8 cellular contexts compared by ENCODE assay signal in genomic region chr14:20613094-20614037, GRCh38. TPM values are rescaled to one million over a fixed set of nuclear protein-coding genes. Genes with fewer than 3 reads are reported as not detected.
DNase-seq lines count a peak whose midpoint lies in the region; ATAC-seq and TF ChIP-seq lines count a peak whose summit lies in the region.

No MANE protein-coding gene starts in this region.

- H2AFZ ChIP-seq in PC-9 (peak overlapping the region; percentile 78), fibroblast of lung (ENCODE audit: low read length) (peak overlapping the region; percentile 57)

- H3K4me3 Mint-ChIP-seq in naive B cell: no peak overlapping the region
- no peak overlapping the region for H3K4me3 Mint-ChIP-seq in stimulated activated effector memory CD8-positive, alpha-beta T cell treated with anti-CD3 and anti-CD28 coated beads, Interleukin-12 subunit alpha, Interleukin-12 subunit beta, amount 100 ng/mL, for 72 hours

- POLR2A ChIA-PET in PC-9 (lab: Charles Lee; ENCODE audit: unreplicated experiment): interaction anchor here (0.6 to 1.1 kb wide), 3 partner anchors 152 to 244 kb away, joined by 5 to 6 read pairs (median 6); partner anchors contain the start of gene PIP4P1

- H3K4me1 ChIP-seq in PC-9 (replicated peaks; ENCODE audit: insufficient read depth) (peaks cover 24% of the 10 kb centered on the region), fibroblast of lung (ENCODE audit: control insufficient read depth, extremely low read depth, insufficient read depth, low read length) (no peaks in the 10 kb centered on the region)

- no peaks in the 10 kb centered on the region for H3K9me3 ChIP-seq in PC-9 (ENCODE audit: insufficient read depth, low read depth)
- H3K9me3 ChIP-seq in fibroblast of lung (ENCODE audit: control insufficient read depth, insufficient read depth, low read depth, low read length): no peaks in the 10 kb centered on the region

- H3K9me3 Mint-ChIP-seq in naive B cell: no peaks in the 10 kb centered on the region
- no peaks in the 10 kb centered on the region for H3K9me3 Mint-ChIP-seq in stimulated activated effector memory CD8-positive, alpha-beta T cell treated with anti-CD3 and anti-CD28 coated beads, Interleukin-12 subunit alpha, Interleukin-12 subunit beta, amount 100 ng/mL, for 72 hours

- ATAC-seq in GM21723 (IDR thresholded peaks at IDR 0.05; ENCODE audit: unreplicated experiment): peak; percentile 72
- ATAC-seq in naive B cell (ENCODE audit: low read depth in 2 of 2): peak; percentile 66 to 69
- peak; percentile 90 for ATAC-seq in stimulated activated effector memory CD8-positive, alpha-beta T cell treated with anti-CD3 and anti-CD28 coated beads, Interleukin-12 subunit alpha, Interleukin-12 subunit beta, amount 100 ng/mL, for 72 hours

- intact Hi-C loops in PC-9 (cut with micrococcal nuclease; ENCODE audit: unreplicated experiment): loop anchor here (1.0 kb wide), 3 partner anchors 12 to 68 kb away; no protein-coding TSS in a partner anchor

- H3K4me2 ChIP-seq in PC-9 (peak overlapping the region; percentile 69), fibroblast of lung (ENCODE audit: extremely low read depth, insufficient read depth, low read length) (peak overlapping the region; percentile 77)

- peak overlapping the region; percentile 51 for H3K27ac ChIP-seq in PC-9
- H3K27ac ChIP-seq in fibroblast of lung (ENCODE audit: insufficient read depth, low read length): no peak overlapping the region

- BruUV-seq in PC-9 (replicated peaks; lab: Mats Ljungman, UMichigan): no TSS peak

- H3K9ac ChIP-seq in fibroblast of lung (ENCODE audit: insufficient read depth, low read length): no peak overlapping the region

- peaks cover 36% of the 10 kb centered on the region for H3F3A ChIP-seq in PC-9 (ENCODE audit: insufficient read depth, low read depth)

- H3K9me2 ChIP-seq in PC-9 (ENCODE audit: insufficient read depth): no peaks in the 10 kb centered on the region

- no peaks in the 10 kb centered on the region for H3K36me3 Mint-ChIP-seq in naive B cell
- no peaks in the 10 kb centered on the region for H3K36me3 Mint-ChIP-seq in stimulated activated effector memory CD8-positive, alpha-beta T cell treated with anti-CD3 and anti-CD28 coated beads, Interleukin-12 subunit alpha, Interleukin-12 subunit beta, amount 100 ng/mL, for 72 hours

- peaks cover 2 to 22% (median 11%) of the 10 kb centered on the region in 3 donors for H3K4me1 Mint-ChIP-seq in naive B cell
- H3K4me1 Mint-ChIP-seq in stimulated activated effector memory CD8-positive, alpha-beta T cell treated with anti-CD3 and anti-CD28 coated beads, Interleukin-12 subunit alpha, Interleukin-12 subunit beta, amount 100 ng/mL, for 72 hours: peaks cover 14% of the 10 kb centered on the region

- TF ChIP-seq CTCF in PC-9 (conservative IDR thresholded peaks at IDR 0.05) (peak; percentile 85), fibroblast of lung (conservative IDR thresholded peaks at IDR 0.05 in 1 of 2, IDR thresholded peaks at IDR 0.05 in 1 of 2; ENCODE audit: low read depth in 1 of 2, low read length in 2 of 2) (peak; percentile 68 to 74)

- H3K27me3 Mint-ChIP-seq in naive B cell: peaks cover 0 to 7% (median 0%) of the 10 kb centered on the region in 3 donors

- H4K20me1 ChIP-seq in PC-9 (ENCODE audit: insufficient read depth): no peaks in the 10 kb centered on the region
- no peaks in the 10 kb centered on the region for H4K20me1 ChIP-seq in fibroblast of lung (ENCODE audit: control insufficient read depth, extremely low read depth, insufficient read depth, low read length)

- H3K27me3 ChIP-seq in PC-9 (ENCODE audit: insufficient read depth, low read depth): no peaks in the 10 kb centered on the region
- H3K27me3 ChIP-seq in fibroblast of lung (ENCODE audit: control insufficient read depth, insufficient read depth, low read length): no peaks in the 10 kb centered on the region

- peak overlapping the region; percentile 54 for H3K4me3 ChIP-seq in Jurkat, Clone E6-1 (ENCODE audit: low read length)
- peak overlapping the region; percentile 63 for H3K4me3 ChIP-seq in PC-9
- H3K4me3 ChIP-seq in fibroblast of lung (replicated peaks in 1 of 4; ENCODE audit: control extremely low read depth in 1 of 4, insufficient read depth in 1 of 4, low read depth in 3 of 4, low read length in 4 of 4): peak overlapping the region; percentile 30 to 73 (median 63)

- CTCF ChIA-PET in PC-9 (lab: Charles Lee): interaction anchor here (0.5 to 0.6 kb wide), 3 partner anchors 77 to 244 kb away, joined by 3 to 4 read pairs (median 3); no protein-coding TSS in a partner anchor

- no peak overlapping the region for H3K27ac Mint-ChIP-seq in naive B cell
- H3K27ac Mint-ChIP-seq in stimulated activated effector memory CD8-positive, alpha-beta T cell treated with anti-CD3 and anti-CD28 coated beads, Interleukin-12 subunit alpha, Interleukin-12 subunit beta, amount 100 ng/mL, for 72 hours: no peak overlapping the region

- H3K36me3 ChIP-seq in PC-9 (ENCODE audit: low read depth) (no peaks in the 10 kb centered on the region), fibroblast of lung (ENCODE audit: control insufficient read depth, insufficient read depth, low read length) (no peaks in the 10 kb centered on the region)

- H3K79me2 ChIP-seq in PC-9 (ENCODE audit: low read depth) (no peaks in the 10 kb centered on the region), fibroblast of lung (ENCODE audit: control insufficient read depth, insufficient read depth, low read length) (no peaks in the 10 kb centered on the region)

- DNase-seq in DMS53 (lab: John Stamatoyannopoulos, UW): peak; percentile 89
- peak; percentile 97 for DNase-seq in Jurkat, Clone E6-1 (ENCODE audit: low read depth, low spot score)
- peak; percentile 79 to 94 for DNase-seq in PC-9
- peak; percentile 90 to 91 for DNase-seq in activated T-cell treated with anti-CD3 and anti-CD28 coated beads, Interleukin-2, amount 50 U/mL, for 48 hours
- peak; percentile 97 to 98 for DNase-seq in fibroblast of lung (ENCODE audit: low read depth in 2 of 2)
- DNase-seq in naive B cell: peak; percentile 88
- peak; percentile 78 to 93 for DNase-seq in stimulated activated effector memory CD8-positive, alpha-beta T cell treated with anti-CD3 and anti-CD28 coated beads, Interleukin-12 subunit alpha, Interleukin-12 subunit beta, amount 100 ng/mL, for 72 hours (ENCODE audit: low spot score in 2 of 2)

RNA-seq across cellular contexts. Expression of gene RNASE12, which starts 22.2 kb away (rescaled TPM):
- not detected for polyA plus RNA-seq in Jurkat, Clone E6-1 (2012; ENCODE audit: insufficient read depth, insufficient read length)
- total RNA-seq in PC-9 (2021) (not detected in 2 replicates), fibroblast of lung (not detected in 2 replicates)
- polyA plus RNA-seq in fibroblast of lung (not detected in 2 replicates), naive B cell (ENCODE audit: low read depth in 6 of 6) (not detected)
- polyA plus RNA-seq in fibroblast of lung (2012): not detected in 2 replicates
- not detected in 2 replicates for polyA minus RNA-seq in fibroblast of lung (ENCODE audit: low replicate concordance)

RNA-seq across cellular contexts. Expression of gene RNASE11, which starts 25.6 kb away (rescaled TPM):
- polyA plus RNA-seq in Jurkat, Clone E6-1 (2012; ENCODE audit: insufficient read depth, insufficient read length): not detected
- total RNA-seq in PC-9 (2021) (not detected in 2 replicates), fibroblast of lung (not detected in 2 replicates)
- polyA plus RNA-seq in fibroblast of lung (not detected in 2 replicates), naive B cell (ENCODE audit: low read depth in 6 of 6) (not detected)
- not detected in 2 replicates for polyA plus RNA-seq in fibroblast of lung (2012)
- not detected in 2 replicates for polyA minus RNA-seq in fibroblast of lung (ENCODE audit: low replicate concordance)

RNA-seq across cellular contexts. Expression of gene OR6S1, which starts 28.1 kb away (rescaled TPM):
- not detected for polyA plus RNA-seq in Jurkat, Clone E6-1 (2012; ENCODE audit: insufficient read depth, insufficient read length)
- not detected in 2 replicates for total RNA-seq in PC-9 (2021)
- total RNA-seq in fibroblast of lung: not detected in 2 replicates
- not detected in 2 replicates for polyA plus RNA-seq in fibroblast of lung
- polyA plus RNA-seq in fibroblast of lung (2012): not detected in 2 replicates
- not detected in 2 replicates for polyA minus RNA-seq in fibroblast of lung (ENCODE audit: low replicate concordance)
- polyA plus RNA-seq in naive B cell (ENCODE audit: low read depth in 6 of 6): not detected

RNA-seq across cellular contexts. Expression of gene RNASE9, which starts 52.5 kb away (rescaled TPM):
- not detected for polyA plus RNA-seq in Jurkat, Clone E6-1 (2012; ENCODE audit: insufficient read depth, insufficient read length)
- total RNA-seq in PC-9 (2021): not detected in 2 replicates
- total RNA-seq in fibroblast of lung: not detected in 2 replicates
- not detected in 2 replicates for polyA plus RNA-seq in fibroblast of lung
- polyA plus RNA-seq in fibroblast of lung (2012): not detected in 2 replicates
- polyA minus RNA-seq in fibroblast of lung (ENCODE audit: low replicate concordance): not detected in 2 replicates
- polyA plus RNA-seq in naive B cell (ENCODE audit: low read depth in 6 of 6): not detected
